Comparison of ENCODE assay signal across 1 cellular context in the genomic region with DNA sequence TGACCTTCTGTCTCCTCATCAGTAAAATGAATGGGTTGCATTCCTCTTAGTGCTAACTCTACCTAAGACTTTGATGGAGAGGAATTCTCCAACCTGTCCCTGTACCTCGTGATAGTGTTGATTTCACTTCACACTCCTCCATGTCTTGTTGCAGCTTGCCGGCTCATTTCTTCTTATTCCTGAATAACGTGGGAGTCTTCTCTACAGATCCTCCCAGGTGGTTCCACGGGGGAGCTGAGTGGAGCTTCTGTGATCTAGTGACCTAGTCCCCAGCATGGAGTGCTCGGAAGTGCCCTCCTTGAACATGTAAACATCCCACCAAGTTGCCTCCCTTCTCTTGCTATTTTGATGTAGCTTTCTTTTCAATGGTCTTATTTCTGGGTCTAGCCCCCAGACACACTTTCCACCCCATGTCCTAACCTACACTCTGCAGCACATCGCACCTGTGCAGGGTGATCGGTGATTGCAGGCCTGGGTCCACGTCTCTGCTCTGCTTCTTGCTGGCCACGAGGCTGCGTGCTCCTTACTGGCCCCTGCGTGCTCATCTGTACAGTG.
TF ChIP-seq lines count a peak whose summit lies in the region.

No MANE protein-coding gene starts in this region.

TF ChIP-seq in H1, 55 proteins besides CTCF, POLR2A, EP300 and RAD21:
- TF ChIP-seq TEAD4 (IDR thresholded peaks at IDR 0.05; ENCODE audit: low read depth, low read length) (no peak), CREB1 (IDR thresholded peaks at IDR 0.05) (no peak), RBBP5 (IDR thresholded peaks at IDR 0.05; ENCODE audit: borderline replicate concordance, low read depth, low read length) (no peak), SIN3A (conservative IDR thresholded peaks at IDR 0.05 in 1 of 2, IDR thresholded peaks at IDR 0.05 in 1 of 2; ENCODE audit: low read depth in 1 of 2, low read length in 2 of 2) (no peak), HDAC6 (IDR thresholded peaks at IDR 0.05; ENCODE audit: low read depth, low read length) (no peak), CEBPB (IDR thresholded peaks at IDR 0.05; ENCODE audit: low read depth, low read length) (no peak), KDM1A (IDR thresholded peaks at IDR 0.05; ENCODE audit: borderline replicate concordance, low read length) (no peak), SIRT6 (IDR thresholded peaks at IDR 0.05; ENCODE audit: low read length) (no peak), SRF (IDR thresholded peaks at IDR 0.05; ENCODE audit: low read depth, low read length) (no peak), CHD2 (IDR thresholded peaks at IDR 0.05; ENCODE audit: low read length) (no peak), CTBP2 (IDR thresholded peaks at IDR 0.05; ENCODE audit: borderline replicate concordance, insufficient read depth, insufficient read length, low read length) (no peak), POU5F1 (IDR thresholded peaks at IDR 0.05; ENCODE audit: low read depth, low read length) (no peak), HDAC2 (IDR thresholded peaks at IDR 0.05; ENCODE audit: borderline replicate concordance in 1 of 2, low read depth in 2 of 2, low read length in 2 of 2) (no peak), TBP (IDR thresholded peaks at IDR 0.05; ENCODE audit: low read depth, low read length) (no peak), ASH2L (IDR thresholded peaks at IDR 0.05; ENCODE audit: low read length) (no peak), SP1 (IDR thresholded peaks at IDR 0.05; ENCODE audit: low read depth, low read length) (no peak), MAFK (IDR thresholded peaks at IDR 0.05; ENCODE audit: low read depth, low read length) (no peak), RFX5 (IDR thresholded peaks at IDR 0.05; ENCODE audit: borderline replicate concordance, low read depth, low read length) (no peak)
- TF ChIP-seq, protein P1, sequence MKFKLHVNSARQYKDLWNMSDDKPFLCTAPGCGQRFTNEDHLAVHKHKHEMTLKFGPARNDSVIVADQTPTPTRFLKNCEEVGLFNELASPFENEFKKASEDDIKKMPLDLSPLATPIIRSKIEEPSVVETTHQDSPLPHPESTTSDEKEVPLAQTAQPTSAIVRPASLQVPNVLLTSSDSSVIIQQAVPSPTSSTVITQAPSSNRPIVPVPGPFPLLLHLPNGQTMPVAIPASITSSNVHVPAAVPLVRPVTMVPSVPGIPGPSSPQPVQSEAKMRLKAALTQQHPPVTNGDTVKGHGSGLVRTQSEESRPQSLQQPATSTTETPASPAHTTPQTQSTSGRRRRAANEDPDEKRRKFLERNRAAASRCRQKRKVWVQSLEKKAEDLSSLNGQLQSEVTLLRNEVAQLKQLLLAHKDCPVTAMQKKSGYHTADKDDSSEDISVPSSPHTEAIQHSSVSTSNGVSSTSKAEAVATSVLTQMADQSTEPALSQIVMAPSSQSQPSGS (IDR thresholded peaks at IDR 0.05; ENCODE audit: low read length) = no peak
- TF ChIP-seq, protein P2, sequence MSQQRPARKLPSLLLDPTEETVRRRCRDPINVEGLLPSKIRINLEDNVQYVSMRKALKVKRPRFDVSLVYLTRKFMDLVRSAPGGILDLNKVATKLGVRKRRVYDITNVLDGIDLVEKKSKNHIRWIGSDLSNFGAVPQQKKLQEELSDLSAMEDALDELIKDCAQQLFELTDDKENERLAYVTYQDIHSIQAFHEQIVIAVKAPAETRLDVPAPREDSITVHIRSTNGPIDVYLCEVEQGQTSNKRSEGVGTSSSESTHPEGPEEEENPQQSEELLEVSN (IDR thresholded peaks at IDR 0.05) = no peak
